ENCODE assay signal across 18 cellular contexts in genomic region chr4:40688446-40689095, GRCh38. TPM values are rescaled to one million over a fixed set of nuclear protein-coding genes. Genes with fewer than 3 reads are reported as not detected.
DNase-seq lines count a peak whose midpoint lies in the region; ATAC-seq, FAIRE-seq and TF ChIP-seq lines count a peak whose summit lies in the region.
"Had no signal": no experiment of that assay in that cellular context is flagged by ENCODE, and none has a peak within 500 bp of the region (broad histone marks: within the 10 kb centered on the region; RNA-seq: fewer than 3 reads in every experiment).

No MANE protein-coding gene starts in this region.

- 79% methylated on average over 2 of the region's 6 CpGs for WGBS in right lobe of liver (ENCODE audit: insufficient coverage, low coverage, low lambda C conversion rate, missing lambda C conversion rate)
- 84 to 92% (median 89%) methylated on average over 6 of the region's 6 CpGs for WGBS in spleen, 5 donors

- H3K36me3 ChIP-seq in right lobe of liver (no peaks in the 10 kb centered on the region), gastrocnemius medialis (no peaks in the 10 kb centered on the region), spleen (no peaks in the 10 kb centered on the region)
- H3K36me3 ChIP-seq: esophagus muscularis mucosa, upper lobe of right lung had no signal

- intact Hi-C loops in right lobe of liver (cut with DNase I) (no loop called here), gastrocnemius medialis (cut with DNase I; ENCODE audit: low total_unique reads) (no loop called here), spleen (cut with DNase I; ENCODE audit: low total_unique reads) (no loop called here)

- H3K27ac ChIP-seq in right lobe of liver (peak overlapping the region in 1 of 3 donors; percentile 44), gastrocnemius medialis (no peak overlapping the region), spleen (no peak overlapping the region)
- H3K27ac ChIP-seq: esophagus muscularis mucosa, upper lobe of right lung had no signal

- H3K4me3 Mint-ChIP-seq in activated CD4-positive, alpha-beta T cell treated with anti-CD3 and anti-CD28 coated beads, Interleukin-2, amount 10 ng/mL, durations not matched to agents 7 days and 5 days: no peak overlapping the region
- H3K4me3 Mint-ChIP-seq in activated T-helper 17 cell treated with anti-CD3 and anti-CD28 coated beads, Interleukin-2, amount 50 U/mL, for 72 hours: peak overlapping the region; percentile 66
- H3K4me3 Mint-ChIP-seq: IgD-negative memory B cell, mesothelial cell of epicardium, nephron had no signal

- peak; percentile 71 for FAIRE-seq in GM12891 (lab: Jason Lieb, UNC)

- in situ Hi-C loops in gastrocnemius medialis (cut with MboI; ENCODE audit: low sequenced_read_pairs in 4 of 4): no loop called here

- peaks cover 0 to 23% (median 2%) of the 10 kb centered on the region in 4 donors for H3K4me1 ChIP-seq in right lobe of liver
- H3K4me1 ChIP-seq in gastrocnemius medialis: no peaks in the 10 kb centered on the region
- H3K4me1 ChIP-seq in spleen: peaks cover 0 to under 1% (median 0%) of the 10 kb centered on the region in 6 donors
- H3K4me1 ChIP-seq: esophagus muscularis mucosa, upper lobe of right lung had no signal

- peaks cover 15% of the 10 kb centered on the region for H3K4me1 Mint-ChIP-seq in activated CD4-positive, alpha-beta T cell treated with anti-CD3 and anti-CD28 coated beads, Interleukin-2, amount 10 ng/mL, durations not matched to agents 7 days and 5 days
- H3K4me1 Mint-ChIP-seq in activated T-helper 17 cell treated with anti-CD3 and anti-CD28 coated beads, Interleukin-2, amount 50 U/mL, for 72 hours: peaks cover 11% of the 10 kb centered on the region
- H3K4me1 Mint-ChIP-seq: IgD-negative memory B cell, nephron had no signal

- H3K27me3 Mint-ChIP-seq in activated CD4-positive, alpha-beta T cell treated with anti-CD3 and anti-CD28 coated beads, Interleukin-2, amount 10 ng/mL, durations not matched to agents 7 days and 5 days: peaks cover 4% of the 10 kb centered on the region
- H3K27me3 Mint-ChIP-seq in activated T-helper 17 cell treated with anti-CD3 and anti-CD28 coated beads, Interleukin-2, amount 50 U/mL, for 72 hours: peaks cover 9% of the 10 kb centered on the region

- DNase-seq in activated CD4-positive, alpha-beta T cell treated with anti-CD3 and anti-CD28 coated beads, Interleukin-2, amount 10 ng/mL, durations not matched to agents 7 days and 5 days: peak; percentile 11
- no peak for DNase-seq in activated CD4-positive, alpha-beta T cell treated with anti-CD3 and anti-CD28 coated beads for 4 hours
- no peak for DNase-seq in GM12891 (ENCODE audit: insufficient read length, low spot score)
- DNase-seq in right lobe of liver: no peak
- no peak for DNase-seq in gastrocnemius medialis
- DNase-seq in spleen: no peak
- DNase-seq in NOMO-1 treated with DMSO at 0.1 percent for 48 hours (lab: John Stamatoyannopoulos, UW; ENCODE audit: unreplicated experiment): no peak
- DNase-seq: activated effector memory CD4-positive, alpha-beta T cell treated with Interleukin-2 at 50 U/mL for 16 hours; MM.1S; NCI-H1436 treated with DMSO at 0.1 percent for 48 hours; NCI-H526 treated with DMSO at 0.1 percent for 48 hours; upper lobe of right lung had no signal

- TF ChIP-seq CTCF in right lobe of liver (IDR thresholded peaks at IDR 0.05) (no peak), gastrocnemius medialis (IDR thresholded peaks at IDR 0.05 in 4 of 5, conservative IDR thresholded peaks at IDR 0.05 in 1 of 5) (no peak), spleen (IDR thresholded peaks at IDR 0.05 in 8 of 11, conservative IDR thresholded peaks at IDR 0.05 in 3 of 11) (no peak)

- TF ChIP-seq POLR2A in GM12891 (IDR thresholded peaks at IDR 0.05; ENCODE audit: low read depth, low read length): no peak
- TF ChIP-seq POLR2A in right lobe of liver (IDR thresholded peaks at IDR 0.05): no peak
- no peak for TF ChIP-seq POLR2A in gastrocnemius medialis (IDR thresholded peaks at IDR 0.05)
- no peak for TF ChIP-seq POLR2A in spleen (IDR thresholded peaks at IDR 0.05)

- peak overlapping the region; percentile 1 for H3K27ac Mint-ChIP-seq in activated CD4-positive, alpha-beta T cell treated with anti-CD3 and anti-CD28 coated beads, Interleukin-2, amount 10 ng/mL, durations not matched to agents 7 days and 5 days
- peak overlapping the region; percentile 87 for H3K27ac Mint-ChIP-seq in activated T-helper 17 cell treated with anti-CD3 and anti-CD28 coated beads, Interleukin-2, amount 50 U/mL, for 72 hours
- H3K27ac Mint-ChIP-seq: IgD-negative memory B cell, mesothelial cell of epicardium, nephron had no signal

- H3K9me3 ChIP-seq in right lobe of liver: no peaks in the 10 kb centered on the region
- no peaks in the 10 kb centered on the region for H3K9me3 ChIP-seq in gastrocnemius medialis
- peaks cover 0 to 2% (median 0%) of the 10 kb centered on the region in 8 donors for H3K9me3 ChIP-seq in spleen
- H3K9me3 ChIP-seq: esophagus muscularis mucosa, upper lobe of right lung had no signal

- H3K27me3 ChIP-seq in right lobe of liver (no peaks in the 10 kb centered on the region), gastrocnemius medialis (no peaks in the 10 kb centered on the region), spleen (replicated peaks in 1 of 7) (no peaks in the 10 kb centered on the region)
- H3K27me3 ChIP-seq: esophagus muscularis mucosa, upper lobe of right lung had no signal

- no peaks in the 10 kb centered on the region for H3K36me3 Mint-ChIP-seq in activated CD4-positive, alpha-beta T cell treated with anti-CD3 and anti-CD28 coated beads, Interleukin-2, amount 10 ng/mL, durations not matched to agents 7 days and 5 days (ENCODE audit: low read depth)
- H3K36me3 Mint-ChIP-seq in activated T-helper 17 cell treated with anti-CD3 and anti-CD28 coated beads, Interleukin-2, amount 50 U/mL, for 72 hours (ENCODE audit: low read depth): peaks cover 4% of the 10 kb centered on the region
- H3K36me3 Mint-ChIP-seq: IgD-negative memory B cell, mesothelial cell of epicardium had no signal

- CTCF ChIA-PET in activated CD4-positive, alpha-beta T cell treated with anti-CD3 and anti-CD28 coated beads, Interleukin-2, amount 10 ng/mL, durations not matched to agents 7 days and 5 days (lab: Charles Lee): interaction anchor here (0.8 to 1.4 kb wide), 3 partner anchors 13 to 16 kb away, joined by 3 read pairs; no protein-coding TSS in a partner anchor

- H3K4me3 ChIP-seq in right lobe of liver: no peak overlapping the region
- H3K4me3 ChIP-seq in gastrocnemius medialis: no peak overlapping the region
- H3K4me3 ChIP-seq in spleen: no peak overlapping the region
- H3K4me3 ChIP-seq: esophagus muscularis mucosa, upper lobe of right lung had no signal

- H3K9me3 Mint-ChIP-seq in activated CD4-positive, alpha-beta T cell treated with anti-CD3 and anti-CD28 coated beads, Interleukin-2, amount 10 ng/mL, durations not matched to agents 7 days and 5 days: peaks cover 3% of the 10 kb centered on the region
- peaks cover 3% of the 10 kb centered on the region for H3K9me3 Mint-ChIP-seq in activated T-helper 17 cell treated with anti-CD3 and anti-CD28 coated beads, Interleukin-2, amount 50 U/mL, for 72 hours

- POLR2A ChIA-PET in activated CD4-positive, alpha-beta T cell treated with anti-CD3 and anti-CD28 coated beads, Interleukin-2, amount 10 ng/mL, durations not matched to agents 7 days and 5 days (lab: Charles Lee): interaction anchor here (0.6 kb wide), 1 partner anchor 16 kb away, joined by 3 read pairs; no protein-coding TSS in a partner anchor

- peak; percentile 97 for ATAC-seq in activated T-helper 17 cell treated with anti-CD3 and anti-CD28 coated beads, Interleukin-2, amount 50 U/mL, for 72 hours (replicated peaks)
- ATAC-seq in right lobe of liver (peak in 3 of 4 donors; percentile 13 to 24 (median 14)), gastrocnemius medialis (no peak)
- ATAC-seq: Right ventricle myocardium inferior, upper lobe of right lung had no signal

TF ChIP-seq in GM12891, 5 proteins besides CTCF, POLR2A, EP300 and RAD21:
- TF ChIP-seq SPI1 (IDR thresholded peaks at IDR 0.05; ENCODE audit: low read depth, low read length) (no peak), POU2F2 (IDR thresholded peaks at IDR 0.05; ENCODE audit: low read depth, low read length) (no peak), PAX5 (IDR thresholded peaks at IDR 0.05; ENCODE audit: insufficient read depth, low read length, severe bottlenecking) (no peak), TAF1 (IDR thresholded peaks at IDR 0.05; ENCODE audit: low read depth, low read length) (no peak), POLR2AphosphoS5 (IDR thresholded peaks at IDR 0.05; ENCODE audit: low read depth, low read length) (no peak)

RNA-seq across cellular contexts. Expression of gene RBM47, which starts 58.9 kb away (rescaled TPM):
- 1 to 10 TPM in 1 of 2 experiments, under 1 TPM in 1; 0.92 to 1.0 TPM for total RNA-seq in activated CD4-positive, alpha-beta T cell treated with anti-CD3 and anti-CD28 coated beads, Interleukin-2, amount 10 ng/mL, durations not matched to agents 7 days and 5 days
- 10.9 TPM for polyA plus RNA-seq in GM12891 (2012; ENCODE audit: low read depth, missing spikeins)
- total RNA-seq in activated T-helper 17 cell treated with anti-CD3 and anti-CD28 coated beads, Interleukin-2, amount 50 U/mL, for 72 hours: under 1 TPM; 0.22 to 0.48 TPM
- total RNA-seq in right lobe of liver (10 to 100 TPM; 29.5 to 85.0 (median 51.1) TPM), gastrocnemius medialis (1 to 10 TPM; 1.5 to 8.7 (median 4.3) TPM), spleen (100 to 1,000 TPM in 1 of 7 donors, 10 to 100 TPM in 6; 62.6 to 164 (median 91.6) TPM)
- 10 to 100 TPM in 1 of 3 donors, 1 to 10 TPM in 2; 6.0 to 12.8 (median 7.4) TPM for polyA plus RNA-seq in spleen

Comparison
In these comparisons a context has a peak if more than half of its experiments do, and no peak if none do; other contexts are left out.
1. ATAC-seq: peak in activated T-helper 17 cell treated with anti-CD3 and anti-CD28 coated beads, Interleukin-2, amount 50 U/mL, for 72 hours (single experiment) and right lobe of liver (3 of 4); none in gastrocnemius medialis (0 of 2).